In the genomic region with DNA sequence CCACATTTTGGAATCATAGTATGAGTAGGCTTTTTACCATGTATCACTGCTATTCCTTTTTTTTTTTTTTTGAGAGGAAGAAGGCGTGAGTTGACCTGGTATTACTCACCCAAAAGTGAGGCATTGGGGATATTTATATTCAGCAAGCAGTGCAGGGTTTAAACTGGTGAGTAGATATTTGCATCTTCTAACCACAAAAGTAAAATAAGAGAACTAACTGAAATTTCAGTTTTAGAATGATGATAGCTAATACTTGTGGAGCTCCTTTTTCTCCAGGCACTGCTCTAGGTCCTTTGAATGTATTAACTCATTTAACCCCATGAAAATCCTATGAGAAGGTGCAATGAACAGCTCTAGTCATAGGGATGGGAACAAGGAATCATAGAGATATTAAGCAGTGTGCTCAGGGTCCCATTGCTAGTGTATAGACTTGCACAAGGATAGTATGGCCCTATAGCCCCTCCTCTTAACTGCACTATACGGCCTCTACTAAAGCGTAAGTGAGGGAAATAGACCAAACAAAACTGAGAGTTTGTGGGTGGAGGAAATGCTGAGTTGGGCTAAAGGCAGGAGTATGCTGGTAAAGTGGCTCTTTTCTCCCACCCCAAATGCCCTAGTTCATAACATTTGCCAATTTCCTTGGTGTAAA, we compare ENCODE assay signal across 9 cellular contexts.
DNase-seq lines count a peak whose midpoint lies in the region; ATAC-seq and TF ChIP-seq lines count a peak whose summit lies in the region.
"Had no signal": no experiment of that assay in that cellular context is flagged by ENCODE, and none has a peak within 500 bp of the region (broad histone marks: within the 10 kb centered on the region; RNA-seq: fewer than 3 reads in every experiment).

No MANE protein-coding gene starts in this region.

- peaks cover 9% of the 10 kb centered on the region for H3K36me3 Mint-ChIP-seq in central memory CD8-positive, alpha-beta T cell (ENCODE audit: insufficient read depth)

- peak overlapping the region; percentile 39 for H3K4me3 Mint-ChIP-seq in central memory CD8-positive, alpha-beta T cell
- H3K4me3 Mint-ChIP-seq: neural crest cell had no signal

- H3K4me3 ChIP-seq in GM23248 (no peak overlapping the region; the same call in 1 of the 2 replicates), Loucy (ENCODE audit: low read length, poor library complexity, severe bottlenecking) (peak overlapping the region; percentile 41)

- peaks cover 26% of the 10 kb centered on the region for H3F3A ChIP-seq in GM23248 (ENCODE audit: insufficient read depth)
- peaks cover 11% of the 10 kb centered on the region; the same call in 1 of the 2 replicates for H3F3A ChIP-seq in Loucy (ENCODE audit: low read depth)

- H3K4me1 ChIP-seq in GM23248 (ENCODE audit: insufficient read depth) (peaks cover 32% of the 10 kb centered on the region), Loucy (ENCODE audit: insufficient read depth, low read length, poor library complexity, severe bottlenecking) (peaks cover 67% of the 10 kb centered on the region)

- H3K9me3 ChIP-seq in GM23248 (ENCODE audit: low read depth) (no peaks in the 10 kb centered on the region), Loucy (ENCODE audit: insufficient read depth, low read depth, low read length) (no peaks in the 10 kb centered on the region)

- H3K79me2 ChIP-seq in GM23248 (ENCODE audit: insufficient read depth): no peaks in the 10 kb centered on the region
- no peaks in the 10 kb centered on the region for H3K79me2 ChIP-seq in Loucy (ENCODE audit: insufficient read depth, low read length)

- in situ Hi-C loops in GM23248 (cut with MboI): no loop called here

- H3K27me3 Mint-ChIP-seq in central memory CD8-positive, alpha-beta T cell: no peaks in the 10 kb centered on the region

- H2AFZ ChIP-seq in GM23248 (no peak overlapping the region), Loucy (ENCODE audit: low read length) (peak overlapping the region; percentile 59; the same call in 1 of the 2 replicates)

- no peak for TF ChIP-seq CTCF in Loucy (conservative IDR thresholded peaks at IDR 0.05; ENCODE audit: low read length)

- peak; percentile 51 for ATAC-seq in GM18508 (IDR thresholded peaks at IDR 0.05; ENCODE audit: insufficient read depth, unreplicated experiment)
- ATAC-seq in central memory CD8-positive, alpha-beta T cell (replicated peaks; ENCODE audit: extremely low read depth, poor library complexity, severe bottlenecking): peak; percentile 31
- no peak for ATAC-seq in Right ventricle myocardium superior (ENCODE audit: poor library complexity)

- 65% methylated on average over 3 of the region's 3 CpGs for WGBS in GM23248 (ENCODE audit: low coverage in 1 of 2, low lambda C conversion rate in 2 of 2, missing lambda C conversion rate in 2 of 2), 2 experiments

- H3K9me2 ChIP-seq in GM23248 (ENCODE audit: insufficient read depth) (no peaks in the 10 kb centered on the region), Loucy (replicated peaks; ENCODE audit: low read depth, low read length) (no peaks in the 10 kb centered on the region)

- DNase-seq in GM23248: peak; percentile 86
- DNase-seq in central memory CD8-positive, alpha-beta T cell (ENCODE audit: low spot score in 2 of 2): no peak
- no peak for DNase-seq in Right ventricle myocardium superior
- no peak for DNase-seq in NCI-H2227 (lab: John Stamatoyannopoulos, UW; ENCODE audit: unreplicated experiment)
- no peak for DNase-seq in NCI-H345 (lab: John Stamatoyannopoulos, UW)
- no peak for DNase-seq in NCI-H446 treated with DMSO at 0.1 percent for 48 hours (lab: John Stamatoyannopoulos, UW)

- no peak overlapping the region for H3K4me2 ChIP-seq in GM23248 (ENCODE audit: unreplicated experiment)
- peak overlapping the region; percentile 60 for H3K4me2 ChIP-seq in Loucy (ENCODE audit: low read depth, low read length, poor library complexity, severe bottlenecking)

- H3K9ac ChIP-seq in GM23248 (no peak overlapping the region), Loucy (ENCODE audit: low read depth, low read length, poor library complexity, severe bottlenecking) (peak overlapping the region; percentile 66)

- H3K27ac ChIP-seq in GM23248: peak overlapping the region; percentile 45

- H3K4me1 Mint-ChIP-seq in central memory CD8-positive, alpha-beta T cell: peaks cover 38% of the 10 kb centered on the region

- peaks cover 5% of the 10 kb centered on the region for H3K9me3 Mint-ChIP-seq in central memory CD8-positive, alpha-beta T cell

- peak overlapping the region; percentile 67 for H3K27ac Mint-ChIP-seq in central memory CD8-positive, alpha-beta T cell (ENCODE audit: low read depth)

- H3K36me3 ChIP-seq in GM23248 (ENCODE audit: low read depth) (no peaks in the 10 kb centered on the region), Loucy (ENCODE audit: insufficient read depth, low read length) (no peaks in the 10 kb centered on the region)

- intact Hi-C loops in Right ventricle myocardium superior (cut with DNase I): no loop called here

- H3K27me3 ChIP-seq in GM23248 (replicated peaks; ENCODE audit: insufficient read depth) (no peaks in the 10 kb centered on the region), Loucy (ENCODE audit: insufficient read depth, low read length, poor library complexity, severe bottlenecking) (no peaks in the 10 kb centered on the region)

- no peaks in the 10 kb centered on the region for H4K20me1 ChIP-seq in GM23248 (ENCODE audit: insufficient read depth)
- no peaks in the 10 kb centered on the region for H4K20me1 ChIP-seq in Loucy (ENCODE audit: insufficient read depth, low read length, poor library complexity, severe bottlenecking)
